8 cellular contexts compared by ENCODE assay signal in genomic region chr12:47080725-47081502, GRCh38. TPM values are rescaled to one million over a fixed set of nuclear protein-coding genes. Genes with fewer than 3 reads are reported as not detected.
A peak's percentile ranks its signal among the peaks of the same experiment; 100 is the strongest.
DNase-seq lines count a peak whose midpoint lies in the region; ATAC-seq and TF ChIP-seq lines count a peak whose summit lies in the region.

No MANE protein-coding gene starts in this region.

- 21 to 28% (median 24%) methylated on average over 26 of the region's 26 CpGs for WGBS in heart left ventricle, 4 donors

- no peaks in the 10 kb centered on the region for H4K20me1 ChIP-seq in GM23338 (replicated peaks; ENCODE audit: insufficient read depth)

- H3K4me1 ChIP-seq in GM23338 (ENCODE audit: insufficient read depth) (peaks cover 30% of the 10 kb centered on the region), RWPE2 (ENCODE audit: insufficient read depth, poor library complexity, severe bottlenecking) (peaks cover 72% of the 10 kb centered on the region), heart left ventricle (peaks cover 0 to 72% (median 21%) of the 10 kb centered on the region in 12 donors), rectal smooth muscle tissue (ENCODE audit: control insufficient read depth, insufficient read depth, low read length) (peaks cover 28% of the 10 kb centered on the region)

- peak; percentile 33 for ATAC-seq in GM23338
- peak; percentile 28; the same call in 2 of the 3 replicates for ATAC-seq in RWPE2 (ENCODE audit: low read depth)
- ATAC-seq in heart left ventricle, result peak; percentile 43 to 61 (median 52)
- ATAC-seq in HG02884 (IDR thresholded peaks at IDR 0.05; ENCODE audit: unreplicated experiment), result no peak

- H3K4me3 ChIP-seq in GM23338, result peak overlapping the region; percentile 85
- H3K4me3 ChIP-seq in RWPE2 (ENCODE audit: severe bottlenecking), result peak overlapping the region; percentile 82
- H3K4me3 ChIP-seq in heart left ventricle, result peak overlapping the region; percentile 52 to 92 (median 74)
- H3K4me3 ChIP-seq in rectal smooth muscle tissue (ENCODE audit: low read length), result peak overlapping the region; percentile 89

- H2AFZ ChIP-seq in GM23338, result peak overlapping the region; percentile 98

- H3K79me2 ChIP-seq in GM23338 (replicated peaks; ENCODE audit: insufficient read depth), result no peaks in the 10 kb centered on the region

- TF ChIP-seq CTCF in GM23338 (conservative IDR thresholded peaks at IDR 0.05; ENCODE audit: low read depth in 2 of 2), result no peak
- TF ChIP-seq CTCF in RWPE2 (IDR thresholded peaks at IDR 0.05; ENCODE audit: poor library complexity, severe bottlenecking), result no peak
- no peak for TF ChIP-seq CTCF in heart left ventricle (IDR thresholded peaks at IDR 0.05)

- peaks cover 50% of the 10 kb centered on the region for H3K4me1 Mint-ChIP-seq in GM23338
- H3K4me1 Mint-ChIP-seq in activated naive CD4-positive, alpha-beta T cell treated with anti-CD3 and anti-CD28 coated beads, Interleukin-2, amount 50 U/mL, for 24 hours, result peaks cover 85% of the 10 kb centered on the region

- peak overlapping the region; percentile 87 for H3K4me3 Mint-ChIP-seq in GM23338
- H3K4me3 Mint-ChIP-seq in activated naive CD4-positive, alpha-beta T cell treated with anti-CD3 and anti-CD28 coated beads, Interleukin-2, amount 50 U/mL, for 24 hours, result peak overlapping the region; percentile 96

- H3K36me3 Mint-ChIP-seq in GM23338 (ENCODE audit: low read depth), result no peaks in the 10 kb centered on the region
- H3K36me3 Mint-ChIP-seq in activated naive CD4-positive, alpha-beta T cell treated with anti-CD3 and anti-CD28 coated beads, Interleukin-2, amount 50 U/mL, for 24 hours, result peaks cover 17% of the 10 kb centered on the region

- H3K9me3 Mint-ChIP-seq in GM23338, result no peaks in the 10 kb centered on the region
- no peaks in the 10 kb centered on the region for H3K9me3 Mint-ChIP-seq in activated naive CD4-positive, alpha-beta T cell treated with anti-CD3 and anti-CD28 coated beads, Interleukin-2, amount 50 U/mL, for 24 hours

- peak overlapping the region; percentile 95 for H3K4me2 ChIP-seq in GM23338

- DNase-seq in GM23338 (ENCODE audit: low spot score) (peak; percentile 53), RWPE2 (ENCODE audit: low spot score) (peak; percentile 76), heart left ventricle (peak; percentile 35 to 81 (median 67)), epidermal melanocyte (ENCODE audit: insufficient read length, low spot score) (no peak), OCI-M2 (lab: John Stamatoyannopoulos, UW; ENCODE audit: unreplicated experiment) (no peak)

- H3K9me3 ChIP-seq in RWPE2 (ENCODE audit: severe bottlenecking), result no peaks in the 10 kb centered on the region
- no peaks in the 10 kb centered on the region for H3K9me3 ChIP-seq in heart left ventricle

- H3K9me2 ChIP-seq in GM23338 (ENCODE audit: insufficient read depth), result no peaks in the 10 kb centered on the region

- intact Hi-C loops in heart left ventricle (cut with DNase I), result loop anchor here in 2 of 10 donors (5.0 kb wide), 2 partner anchors 236 to 321 kb away; no protein-coding TSS in a partner anchor

- H3K27me3 Mint-ChIP-seq in GM23338 (ENCODE audit: insufficient read depth, low read depth, poor library complexity), result peaks cover 21% of the 10 kb centered on the region
- H3K27me3 Mint-ChIP-seq in activated naive CD4-positive, alpha-beta T cell treated with anti-CD3 and anti-CD28 coated beads, Interleukin-2, amount 50 U/mL, for 24 hours, result no peaks in the 10 kb centered on the region

- no peaks in the 10 kb centered on the region for H3F3A ChIP-seq in GM23338 (replicated peaks; ENCODE audit: low read depth)

- no peak overlapping the region for H3K9ac ChIP-seq in rectal smooth muscle tissue (ENCODE audit: low read length)

- no peak for TF ChIP-seq POLR2A in heart left ventricle (IDR thresholded peaks at IDR 0.05)

- no peak overlapping the region for H3K27ac Mint-ChIP-seq in GM23338
- H3K27ac Mint-ChIP-seq in activated naive CD4-positive, alpha-beta T cell treated with anti-CD3 and anti-CD28 coated beads, Interleukin-2, amount 50 U/mL, for 24 hours, result peak overlapping the region; percentile 99

- peaks cover 36% of the 10 kb centered on the region for H3K27me3 ChIP-seq in GM23338 (ENCODE audit: insufficient read depth)
- no peaks in the 10 kb centered on the region for H3K27me3 ChIP-seq in RWPE2 (ENCODE audit: insufficient read depth, poor library complexity, severe bottlenecking)
- peaks cover 0 to 15% (median 0%) of the 10 kb centered on the region in 9 donors for H3K27me3 ChIP-seq in heart left ventricle
- H3K27me3 ChIP-seq in rectal smooth muscle tissue (ENCODE audit: control insufficient read depth, insufficient read depth, low read length), result no peaks in the 10 kb centered on the region

- H3K36me3 ChIP-seq in GM23338 (ENCODE audit: insufficient read depth) (no peaks in the 10 kb centered on the region), RWPE2 (ENCODE audit: low read depth) (peaks cover 28% of the 10 kb centered on the region), heart left ventricle (no peaks in the 10 kb centered on the region), rectal smooth muscle tissue (ENCODE audit: control insufficient read depth, insufficient read depth, low read length) (no peaks in the 10 kb centered on the region)

- H3K27ac ChIP-seq in GM23338 (ENCODE audit: low read depth) (no peak overlapping the region), RWPE2 (ENCODE audit: poor library complexity, severe bottlenecking) (peak overlapping the region; percentile 99), heart left ventricle (peak overlapping the region; percentile 74 to 95 (median 88)), rectal smooth muscle tissue (ENCODE audit: low read depth, low read length) (peak overlapping the region; percentile 97)

TF ChIP-seq in GM23338, 12 proteins besides CTCF, POLR2A, EP300 and RAD21 (continues in another document):
- TF ChIP-seq EZH2 (IDR thresholded peaks at IDR 0.05; ENCODE audit: low read depth, unreplicated experiment) (no peak), ZNF114 (CRISPR knock-in tag; IDR thresholded peaks at IDR 0.05) (no peak), STAT1 (IDR thresholded peaks at IDR 0.05; ENCODE audit: unreplicated experiment) (no peak), NANOG (IDR thresholded peaks at IDR 0.05; ENCODE audit: borderline replicate concordance) (no peak), POLR2AphosphoS5 (IDR thresholded peaks at IDR 0.05; ENCODE audit: low read depth) (no peak), JUNB (IDR thresholded peaks at IDR 0.05; ENCODE audit: unreplicated experiment) (no peak), CREB1 (CRISPR knock-in tag; IDR thresholded peaks at IDR 0.05; ENCODE audit: low read depth) (no peak)

RNA-seq across cellular contexts. Expression of gene AMIGO2, which starts 1.2 kb away (rescaled TPM):
- 3.5 and 3.8 TPM in 2 replicates for total RNA-seq in GM23338 (2014; rRNA removed; shearing (Covaris generic))
- polyA plus RNA-seq in GM23338 (2016; fragmentation: Nextera tagmentation; extraction: Ambion mirVana) (1.8 and 2.1 TPM in 2 replicates), heart left ventricle (1 to 10 TPM; 1.4 to 1.5 TPM)
- total RNA-seq in heart left ventricle, result 1 to 10 TPM in 8 of 9 donors, under 1 TPM in 1; 0.77 to 3.0 (median 1.5) TPM

RNA-seq across cellular contexts. Expression of gene PCED1B, which starts 1.5 kb away (rescaled TPM):
- 5.1 and 6.1 TPM in 2 replicates for total RNA-seq in GM23338 (2014; rRNA removed; shearing (Covaris generic))
- polyA plus RNA-seq in GM23338 (2016; fragmentation: Nextera tagmentation; extraction: Ambion mirVana) (4.6 and 6.6 TPM in 2 replicates), heart left ventricle (under 1 TPM; 0.55 to 0.72 TPM)
- total RNA-seq in heart left ventricle, result 1 to 10 TPM in 2 of 9 donors, under 1 TPM in 5, not detected in 2; 0.39 to 9.5 (median 0.81) TPM

Comparison
In these comparisons a context has a peak if more than half of its experiments do, and no peak if none do; other contexts are left out.
1. DNase-seq: peak in GM23338 (single experiment), RWPE2 (single experiment) and heart left ventricle (5 of 5); none in epidermal melanocyte (single experiment) and OCI-M2 (single experiment).
2. Peak in every context shown above with its lines, with median percentiles within 50 percentile points of each other: H3K4me3 ChIP-seq.